In genomic region chr19:13872695-13873389, GRCh38 we compare ENCODE assay signal across 7 cellular contexts. TPM values are rescaled to one million over a fixed set of nuclear protein-coding genes. Genes with fewer than 3 reads are reported as not detected.
DNase-seq lines count a peak whose midpoint lies in the region; ATAC-seq and TF ChIP-seq lines count a peak whose summit lies in the region.

No MANE protein-coding gene starts in this region.

- peaks cover 80% of the 10 kb centered on the region for H3K27me3 ChIP-seq in HUES48 (ENCODE audit: control insufficient read depth, insufficient read depth, low read length)

- intact Hi-C loops in activated CD4-positive, alpha-beta memory T cell treated with anti-CD3 and anti-CD28 coated beads for 36 hours (cut with micrococcal nuclease): no loop called here

- no peaks in the 10 kb centered on the region for H3K36me3 ChIP-seq in HUES48 (ENCODE audit: control insufficient read depth, insufficient read depth, low read length)

- H3K27ac Mint-ChIP-seq in activated CD4-positive, alpha-beta memory T cell treated with anti-CD3 and anti-CD28 coated beads for 36 hours: no peak overlapping the region

- H3K4me3 ChIP-seq in HUES48 (ENCODE audit: low read depth, low read length) (peak overlapping the region; percentile 41), foreskin fibroblast (ENCODE audit: low read depth in 1 of 2, low read length in 2 of 2) (peak overlapping the region; percentile 26 to 46), retinal pigment epithelial cell (ENCODE audit: low read length) (peak overlapping the region; percentile 53)

- no peaks in the 10 kb centered on the region for H3K36me3 Mint-ChIP-seq in activated CD4-positive, alpha-beta memory T cell treated with anti-CD3 and anti-CD28 coated beads for 36 hours

- peaks cover 4% of the 10 kb centered on the region for H3K4me1 ChIP-seq in HUES48 (ENCODE audit: control insufficient read depth, insufficient read depth, low read length)

- peak overlapping the region; percentile 35 for H3K4me3 Mint-ChIP-seq in activated CD4-positive, alpha-beta memory T cell treated with anti-CD3 and anti-CD28 coated beads for 36 hours

- H3K4me1 Mint-ChIP-seq in activated CD4-positive, alpha-beta memory T cell treated with anti-CD3 and anti-CD28 coated beads for 36 hours (ENCODE audit: low read depth): peaks cover 4% of the 10 kb centered on the region

- peaks cover 10% of the 10 kb centered on the region for H3K27me3 Mint-ChIP-seq in activated CD4-positive, alpha-beta memory T cell treated with anti-CD3 and anti-CD28 coated beads for 36 hours

- no peak overlapping the region for H3K27ac ChIP-seq in HUES48 (ENCODE audit: low read depth, low read length)

- H3K9me3 Mint-ChIP-seq in activated CD4-positive, alpha-beta memory T cell treated with anti-CD3 and anti-CD28 coated beads for 36 hours: no peaks in the 10 kb centered on the region

- CTCF ChIA-PET in activated CD4-positive, alpha-beta memory T cell treated with anti-CD3 and anti-CD28 coated beads for 36 hours (lab: Charles Lee): interaction anchor here (0.8 to 1.3 kb wide), 3 partner anchors 186 to 242 kb away, joined by 3 to 4 read pairs (median 3); no protein-coding TSS in a partner anchor

- TF ChIP-seq CTCF in foreskin fibroblast (IDR thresholded peaks at IDR 0.05; ENCODE audit: low read depth, low read length) (no peak), retinal pigment epithelial cell (conservative IDR thresholded peaks at IDR 0.05; ENCODE audit: low read depth, low read length) (peak; percentile 36)

- no peak overlapping the region for H3K9ac ChIP-seq in HUES48 (ENCODE audit: low read depth, low read length)

- H3K9me3 ChIP-seq in HUES48 (ENCODE audit: control insufficient read depth, insufficient read depth, low read length): no peaks in the 10 kb centered on the region

- POLR2A ChIA-PET in activated CD4-positive, alpha-beta memory T cell treated with anti-CD3 and anti-CD28 coated beads for 36 hours (lab: Charles Lee): no interaction called here

- no peak for DNase-seq in activated CD4-positive, alpha-beta memory T cell treated with anti-CD3 and anti-CD28 coated beads for 36 hours
- DNase-seq in foreskin fibroblast (peak in 1 of 2 donors; percentile 41), retinal pigment epithelial cell (ENCODE audit: low read depth) (no peak), NCI-H2081 (lab: John Stamatoyannopoulos, UW) (no peak), T1000 (lab: John Stamatoyannopoulos, UW) (no peak)

- no peak for ATAC-seq in GM19452 (IDR thresholded peaks at IDR 0.05; ENCODE audit: unreplicated experiment)

RNA-seq across cellular contexts. Expression of gene NANOS3, which starts 4.1 kb away (rescaled TPM):
- total RNA-seq in activated CD4-positive, alpha-beta memory T cell treated with anti-CD3 and anti-CD28 coated beads for 36 hours: 1 to 10 TPM; 1.1 to 2.7 TPM

RNA-seq across cellular contexts. Expression of gene BRME1, which starts 33.1 kb away (rescaled TPM):
- 1 to 10 TPM; 7.7 to 9.0 TPM for total RNA-seq in activated CD4-positive, alpha-beta memory T cell treated with anti-CD3 and anti-CD28 coated beads for 36 hours

RNA-seq across cellular contexts. Expression of gene CC2D1A, which starts 33.2 kb away (rescaled TPM):
- total RNA-seq in activated CD4-positive, alpha-beta memory T cell treated with anti-CD3 and anti-CD28 coated beads for 36 hours: 10 to 100 TPM; 25.8 to 31.0 TPM
